2 cellular contexts compared by ENCODE assay signal in genomic region chr15:84751721-84752120, GRCh38.
A peak's percentile ranks its signal among the peaks of the same experiment; 100 is the strongest.
TF ChIP-seq lines count a peak whose summit lies in the region.

No MANE protein-coding gene starts in this region.

TF ChIP-seq in WTC11, 78 proteins besides CTCF, POLR2A, EP300 and RAD21:
- TF ChIP-seq ZNF121 (CRISPR knock-in tag; IDR thresholded peaks at IDR 0.05): 0 out of 2 replicates have a peak, but pooled peaks have one; percentile 44

TF ChIP-seq in K562, 482 proteins besides CTCF, POLR2A, EP300 and RAD21:
- 0 out of 2 replicates have a peak, but pooled peaks have one; percentile 9 for TF ChIP-seq ZNF121 (CRISPR knock-in tag; conservative IDR thresholded peaks at IDR 0.05)
